Comparison of ENCODE assay signal across 8 cellular contexts in genomic region chr20:45629496-45630100, GRCh38. TPM values are rescaled to one million over a fixed set of nuclear protein-coding genes. Genes with fewer than 3 reads are reported as not detected.
DNase-seq lines count a peak whose midpoint lies in the region; ATAC-seq and TF ChIP-seq lines count a peak whose summit lies in the region.

Gene WFDC10A, plus strand, starts transcription at chr20:45629739. Its CDS starts 75 bp downstream, at chr20:45629814.

- H3K36me3 ChIP-seq in aorta (ENCODE audit: control insufficient read depth in 1 of 2, insufficient read depth in 2 of 2, low read length in 1 of 2) = no peaks in the 10 kb centered on the region

- no peak within 1 kb of the TSS for H3K27ac Mint-ChIP-seq in T-helper 17 cell
- no peak within 1 kb of the TSS for H3K27ac Mint-ChIP-seq in endothelial cell (ENCODE audit: unreplicated experiment)

- no peaks in the 10 kb centered on the region for H3K9me3 Mint-ChIP-seq in endothelial cell (ENCODE audit: unreplicated experiment)

- no peak within 1 kb of the TSS for H3K4me3 Mint-ChIP-seq in T-helper 17 cell
- H3K4me3 Mint-ChIP-seq in endothelial cell (ENCODE audit: unreplicated experiment) = no peak within 1 kb of the TSS

- peak; percentile 66 for TF ChIP-seq CTCF in endothelial cell (IDR thresholded peaks at IDR 0.05; ENCODE audit: unreplicated experiment)

- H3K4me1 ChIP-seq in aorta (ENCODE audit: control insufficient read depth in 1 of 2, insufficient read depth in 2 of 2, low read length in 2 of 2) = no peaks in the 10 kb centered on the region

- no peaks in the 10 kb centered on the region for H3K27me3 ChIP-seq in aorta (ENCODE audit: control insufficient read depth in 1 of 2, insufficient read depth in 2 of 2, low read length in 1 of 2)

- no peak within 1 kb of the TSS for H3K4me3 ChIP-seq in Jurkat, Clone E6-1 (ENCODE audit: low read length)
- H3K4me3 ChIP-seq in aorta (ENCODE audit: low read length in 2 of 2) = no peak within 1 kb of the TSS

- peak; percentile 76 for ATAC-seq in T-helper 17 cell
- peak; percentile 66 for ATAC-seq in aorta (ENCODE audit: low FRiP score)
- ATAC-seq in GM18873 (IDR thresholded peaks at IDR 0.05; ENCODE audit: low FRiP score, unreplicated experiment) = no peak

- H3K27ac ChIP-seq in aorta (ENCODE audit: low read depth in 1 of 2, low read length in 2 of 2) = no peak within 1 kb of the TSS

- H3K9me3 ChIP-seq in T-helper 17 cell (ENCODE audit: control insufficient read depth, low read length, poor library complexity, severe bottlenecking) (peaks cover 3% of the 10 kb centered on the region), aorta (ENCODE audit: control insufficient read depth, low read length) (no peaks in the 10 kb centered on the region)

- DNase-seq in activated CD4-positive, alpha-beta T cell treated with anti-CD3 and anti-CD28 coated beads for 4 hours = peak; percentile 3 to 7
- DNase-seq in activated CD4-positive, alpha-beta T cell treated with anti-CD3 and anti-CD28 coated beads, Interleukin-2, amount 50 U/mL, for 4 hours = no peak
- DNase-seq in Jurkat, Clone E6-1 (ENCODE audit: low read depth, low spot score) = peak; percentile 58
- DNase-seq in T-helper 17 cell (no peak), endothelial cell (ENCODE audit: low spot score) (peak; percentile 44), myocyte (ENCODE audit: low read depth) (peak; percentile 48), aorta (peak in 1 of 2 donors; percentile 64)

- WGBS in aorta, 2 donors = 9% methylated on average over 9 of the region's 9 CpGs

- no peaks in the 10 kb centered on the region for H3K36me3 Mint-ChIP-seq in T-helper 17 cell (ENCODE audit: low read depth)
- H3K36me3 Mint-ChIP-seq in endothelial cell (ENCODE audit: low read depth, unreplicated experiment) = no peaks in the 10 kb centered on the region

- peaks cover 5% of the 10 kb centered on the region for H3K4me1 Mint-ChIP-seq in T-helper 17 cell
- H3K4me1 Mint-ChIP-seq in endothelial cell (ENCODE audit: unreplicated experiment) = no peaks in the 10 kb centered on the region

- H3K27me3 Mint-ChIP-seq in T-helper 17 cell = peaks cover 54% of the 10 kb centered on the region
- no peaks in the 10 kb centered on the region for H3K27me3 Mint-ChIP-seq in endothelial cell (ENCODE audit: unreplicated experiment)

- intact Hi-C loops in aorta (cut with DNase I) = no loop called here

RNA-seq across cellular contexts. Expression of gene WFDC10A, which starts in this region (rescaled TPM):
- polyA plus RNA-seq in Jurkat, Clone E6-1 (2012; ENCODE audit: insufficient read depth, insufficient read length) = not detected
- total RNA-seq in T-helper 17 cell = not detected
- not detected for total RNA-seq in endothelial cell (ENCODE audit: unreplicated experiment)
- total RNA-seq in myocyte = not detected in 2 replicates
- not detected for polyA plus RNA-seq in myocyte (2012)
- not detected for total RNA-seq in aorta
- not detected for polyA plus RNA-seq in aorta

Comparison
In these comparisons a context has a peak if more than half of its experiments do, and no peak if none do; other contexts are left out.
1. DNase-seq: peak in activated CD4-positive, alpha-beta T cell treated with anti-CD3 and anti-CD28 coated beads for 4 hours (2 of 2) and Jurkat, Clone E6-1 (single experiment); none in activated CD4-positive, alpha-beta T cell treated with anti-CD3 and anti-CD28 coated beads, Interleukin-2, amount 50 U/mL, for 4 hours (0 of 2) and T-helper 17 cell (0 of 3).
2. Peak in ATAC-seq in T-helper 17 cell; RNA of the gene not detected or under 1 TPM.
3. Peak in DNase-seq in endothelial cell; RNA of the gene not detected or under 1 TPM.
4. Peak in DNase-seq in myocyte; RNA of the gene not detected or under 1 TPM.
5. Peak in ATAC-seq in aorta; RNA of the gene not detected or under 1 TPM.